In genomic region chr11:27215471-27216267, GRCh38 we compare ENCODE assay signal across 2 cellular contexts.
TF ChIP-seq lines count a peak whose summit lies in the region.

No MANE protein-coding gene starts in this region.

TF ChIP-seq in IMR-90, 13 proteins besides CTCF, POLR2A, EP300 and RAD21 (continued from another document):
- TF ChIP-seq NFE2L2 (IDR thresholded peaks at IDR 0.05; ENCODE audit: low read depth, low read length) (no peak), MXI1 (IDR thresholded peaks at IDR 0.05; ENCODE audit: borderline replicate concordance, low read depth, low read length) (no peak), RCOR1 (IDR thresholded peaks at IDR 0.05; ENCODE audit: insufficient replicate concordance, low read length) (no peak), MAZ (IDR thresholded peaks at IDR 0.05; ENCODE audit: borderline replicate concordance, low read depth, low read length) (no peak), CHD1 (IDR thresholded peaks at IDR 0.05; ENCODE audit: low read depth, low read length) (no peak), SMC3 (IDR thresholded peaks at IDR 0.05; ENCODE audit: low read depth, low read length) (no peak), USF2 (IDR thresholded peaks at IDR 0.05; ENCODE audit: low read depth, low read length) (no peak), ELK1 (IDR thresholded peaks at IDR 0.05; ENCODE audit: borderline replicate concordance, low read depth, low read length) (no peak), MAFK (IDR thresholded peaks at IDR 0.05; ENCODE audit: low read depth, low read length) (no peak), FOS (IDR thresholded peaks at IDR 0.05; ENCODE audit: low read depth, low read length) (no peak), RFX5 (IDR thresholded peaks at IDR 0.05; ENCODE audit: low read depth, low read length) (no peak), CEBPB (IDR thresholded peaks at IDR 0.05; ENCODE audit: low read depth, low read length) (no peak)

TF ChIP-seq in WTC11, 78 proteins besides CTCF, POLR2A, EP300 and RAD21:
- TF ChIP-seq ZSCAN18 (CRISPR knock-in tag; IDR thresholded peaks at IDR 0.05) (peak; percentile 72; the same call in 1 of the 2 replicates), ZNF121 (CRISPR knock-in tag; IDR thresholded peaks at IDR 0.05) (no peak), RELA (CRISPR knock-in tag; IDR thresholded peaks at IDR 0.05; ENCODE audit: borderline replicate concordance) (no peak), NR3C1 (CRISPR knock-in tag; conservative IDR thresholded peaks at IDR 0.05; ENCODE audit: low read depth) (no peak), PREB (CRISPR knock-in tag; IDR thresholded peaks at IDR 0.05; ENCODE audit: borderline replicate concordance) (no peak), ZNF281 (CRISPR knock-in tag; IDR thresholded peaks at IDR 0.05) (no peak), ZNF138 (CRISPR knock-in tag; conservative IDR thresholded peaks at IDR 0.05) (no peak), ZNF219 (CRISPR knock-in tag; IDR thresholded peaks at IDR 0.05; ENCODE audit: borderline replicate concordance) (no peak), ELF4 (CRISPR knock-in tag; IDR thresholded peaks at IDR 0.05; ENCODE audit: low read depth) (no peak)
